3 cellular contexts compared by ENCODE assay signal in genomic region chr5:83034552-83035181, GRCh38.
A peak's percentile ranks its signal among the peaks of the same experiment; 100 is the strongest.
TF ChIP-seq lines count a peak whose summit lies in the region.

No MANE protein-coding gene starts in this region.

TF ChIP-seq in HEK293T, 16 proteins besides CTCF, POLR2A, EP300 and RAD21 (continued from another document):
- no peak for TF ChIP-seq ARNT (IDR thresholded peaks at IDR 0.05)
- peak; percentile 64 for TF ChIP-seq PKNOX1 (IDR thresholded peaks at IDR 0.05)

TF ChIP-seq in K562, 482 proteins besides CTCF, POLR2A, EP300 and RAD21:
- no peak for TF ChIP-seq ZNF134 (CRISPR knock-in tag; conservative IDR thresholded peaks at IDR 0.05)
- TF ChIP-seq MEIS2 (IDR thresholded peaks at IDR 0.05; ENCODE audit: partially characterized antibody), result peak; percentile 57
- TF ChIP-seq PBX2 (CRISPR knock-in tag; IDR thresholded peaks at IDR 0.05; ENCODE audit: low read depth), result no peak
- TF ChIP-seq PBX2 (tag; conservative IDR thresholded peaks at IDR 0.05; ENCODE audit: low read depth), result peak; percentile 68; the same call in 1 of the 2 replicates
- TF ChIP-seq SOX6 (IDR thresholded peaks at IDR 0.05), result no peak

TF ChIP-seq in neural cell, 6 proteins besides CTCF, POLR2A, EP300 and RAD21 (continued from another document):
- TF ChIP-seq REST (IDR thresholded peaks at IDR 0.05; ENCODE audit: borderline replicate concordance), result peak; percentile 38
